ENCODE assay signal across 27 cellular contexts in genomic region chr19:35773020-35773809, GRCh38. TPM values are rescaled to one million over a fixed set of nuclear protein-coding genes. Genes with fewer than 3 reads are reported as not detected.
DNase-seq lines count a peak whose midpoint lies in the region; ATAC-seq and TF ChIP-seq lines count a peak whose summit lies in the region.
"Had no signal": no experiment of that assay in that cellular context is flagged by ENCODE, and none has a peak within 500 bp of the region (broad histone marks: within the 10 kb centered on the region; RNA-seq: fewer than 3 reads in every experiment).

No MANE protein-coding gene starts in this region.

- H3K4me3 ChIP-seq in GM23248 (no peak overlapping the region), epithelial cell of esophagus (ENCODE audit: low read length) (no peak overlapping the region), gastroesophageal sphincter (no peak overlapping the region)
- H3K4me3 ChIP-seq: cardiac muscle cell, dorsolateral prefrontal cortex, hepatocyte, MG63, prostate gland, SJSA1 had no signal

- 72 to 73% methylated on average over 9 of the region's 9 CpGs for WGBS in GM23248 (ENCODE audit: low coverage in 1 of 2, low lambda C conversion rate in 2 of 2, missing lambda C conversion rate in 2 of 2), 2 experiments
- WGBS in gastroesophageal sphincter (ENCODE audit: low coverage in 1 of 2), 2 donors = 39 to 50% methylated on average over 7 to 8 of the region's 9 CpGs

- no peak for TF ChIP-seq EP300 in gastroesophageal sphincter (IDR thresholded peaks at IDR 0.05)

- no peak overlapping the region for H3K27ac ChIP-seq in GM23248
- no peak overlapping the region for H3K27ac ChIP-seq in gastroesophageal sphincter
- H3K27ac ChIP-seq: cardiac muscle cell, dorsolateral prefrontal cortex, hepatocyte, prostate gland, SJSA1 had no signal

- H3K4me1 Mint-ChIP-seq in neural crest cell = peaks cover 39% of the 10 kb centered on the region
- H3K4me1 Mint-ChIP-seq in CD14-positive monocyte = peaks cover 23% of the 10 kb centered on the region

- H3K4me1 ChIP-seq in GM23248 (ENCODE audit: insufficient read depth) = no peaks in the 10 kb centered on the region
- H3K4me1 ChIP-seq in gastroesophageal sphincter = peaks cover 0 to 23% (median 5%) of the 10 kb centered on the region in 3 donors
- H3K4me1 ChIP-seq: prostate gland had no signal

- ATAC-seq in gastroesophageal sphincter = no peak
- ATAC-seq: activated CD8-positive, alpha-beta T cell treated with anti-CD3 and anti-CD28 coated beads, Interleukin-2, amount 10 ng/mL, durations not matched to agents 7 days and 5 days; esophagus mucosa had no signal

- TF ChIP-seq POLR2A in gastroesophageal sphincter (IDR thresholded peaks at IDR 0.05) = no peak

- no peak overlapping the region for H2AFZ ChIP-seq in GM23248
- H2AFZ ChIP-seq: hepatocyte had no signal

- H3K4me3 Mint-ChIP-seq in neural crest cell = peak overlapping the region; percentile 71
- H3K4me3 Mint-ChIP-seq in CD14-positive monocyte = no peak overlapping the region
- H3K4me3 Mint-ChIP-seq: activated B cell treated with CpG ODN at 0.5 μM for 24 hours; activated CD8-positive, alpha-beta T cell treated with anti-CD3 and anti-CD28 coated beads, Interleukin-2, amount 10 ng/mL, durations not matched to agents 7 days and 5 days; memory B cell had no signal

- H3K27me3 Mint-ChIP-seq in neural crest cell (ENCODE audit: low read depth) (peaks cover 9% of the 10 kb centered on the region), CD14-positive monocyte (ENCODE audit: low read depth in 3 of 3) (peaks cover 0 to 5% (median 4%) of the 10 kb centered on the region in 3 donors)
- H3K27me3 Mint-ChIP-seq: activated B cell treated with CpG ODN at 0.5 μM for 24 hours; activated naive CD8-positive, alpha-beta T cell; memory B cell had no signal

- in situ Hi-C loops in GM23248 (cut with MboI) = no loop called here

- DNase-seq in GM23248 (peak; percentile 76), NCI-H2227 treated with DMSO at 0.1 percent for 48 hours (lab: John Stamatoyannopoulos, UW) (peak; percentile 53), epithelial cell of esophagus (ENCODE audit: low read depth) (peak; percentile 80), neural crest cell (ENCODE audit: low read depth, low spot score) (no peak), NOMO-1 (lab: John Stamatoyannopoulos, UW; ENCODE audit: unreplicated experiment in 2 of 2) (no peak), CD14-positive monocyte (ENCODE audit: low spot score) (no peak)
- DNase-seq: activated B cell treated with CpG ODN at 0.5 μM for 24 hours; activated CD8-positive, alpha-beta T cell treated with anti-CD3 and anti-CD28 coated beads, Interleukin-2, amount 10 ng/mL, durations not matched to agents 7 days and 5 days; C1 segment of cervical spinal cord; DND-41; dorsolateral prefrontal cortex; MG63; NCI-H1694 treated with DMSO at 0.1 percent for 48 hours; NCI-H446 treated with DMSO at 0.1 percent for 48 hours; small intestine; stimulated activated CD4-positive, alpha-beta T cell treated with anti-CD3 and anti-CD28 coated beads, Interleukin-4, amount 100 ng/mL, for 24 hours had no signal

- H3K9me3 ChIP-seq in GM23248 (ENCODE audit: low read depth) = no peaks in the 10 kb centered on the region
- H3K9me3 ChIP-seq in gastroesophageal sphincter = no peaks in the 10 kb centered on the region
- H3K9me3 ChIP-seq: MG63, prostate gland, SJSA1 had no signal

- H3K36me3 Mint-ChIP-seq in neural crest cell (ENCODE audit: low read depth) (peaks cover 6% of the 10 kb centered on the region), CD14-positive monocyte (peaks cover 6 to 14% of the 10 kb centered on the region in 2 donors)
- H3K36me3 Mint-ChIP-seq: activated naive CD8-positive, alpha-beta T cell had no signal

- H3K4me2 ChIP-seq in GM23248 (ENCODE audit: unreplicated experiment) = no peak overlapping the region
- H3K4me2 ChIP-seq: hepatocyte had no signal

- H3K9me2 ChIP-seq in GM23248 (ENCODE audit: insufficient read depth) = no peaks in the 10 kb centered on the region

- H3K9me3 Mint-ChIP-seq in neural crest cell (no peaks in the 10 kb centered on the region), CD14-positive monocyte (peaks cover 0 to 2% (median 0%) of the 10 kb centered on the region in 7 donors)
- H3K9me3 Mint-ChIP-seq: activated B cell treated with CpG ODN at 0.5 μM for 24 hours; memory B cell; nephron; T-helper 2 cell treated with Interferon-gamma antibody and Interleukin-4, amounts not matched to agents 5 μg/mL and 100 μg/mL, for 36 hours had no signal

- no peaks in the 10 kb centered on the region for H4K20me1 ChIP-seq in GM23248 (ENCODE audit: insufficient read depth)

- TF ChIP-seq CTCF in epithelial cell of esophagus (IDR thresholded peaks at IDR 0.05; ENCODE audit: insufficient read depth, low read depth, low read length, missing control alignments) (no peak), neural crest cell (conservative IDR thresholded peaks at IDR 0.05) (no peak), gastroesophageal sphincter (IDR thresholded peaks at IDR 0.05) (no peak), CD14-positive monocyte (IDR thresholded peaks at IDR 0.05) (no peak)

- no peaks in the 10 kb centered on the region for H3K79me2 ChIP-seq in GM23248 (ENCODE audit: insufficient read depth)

- no peak overlapping the region for H3K9ac ChIP-seq in GM23248

- intact Hi-C loops in CD14-positive monocyte (cut with micrococcal nuclease) = loop anchor here in 1 of 2 donors (10.0 kb wide), 2 partner anchors 102 to 282 kb away; partner anchors contain the start of genes THAP8 and WDR62

- H3K36me3 ChIP-seq in GM23248 (ENCODE audit: low read depth) (no peaks in the 10 kb centered on the region), gastroesophageal sphincter (peaks cover 0 to 17% of the 10 kb centered on the region in 2 donors)
- H3K36me3 ChIP-seq: cardiac muscle cell, prostate gland had no signal

- H3K27me3 ChIP-seq in GM23248 (replicated peaks; ENCODE audit: insufficient read depth) = no peaks in the 10 kb centered on the region
- no peaks in the 10 kb centered on the region for H3K27me3 ChIP-seq in gastroesophageal sphincter
- H3K27me3 ChIP-seq: cardiac muscle cell, dorsolateral prefrontal cortex, hepatocyte, MG63, SJSA1 had no signal

- H3K27ac Mint-ChIP-seq in neural crest cell (ENCODE audit: unreplicated experiment) = no peak overlapping the region
- H3K27ac Mint-ChIP-seq in CD14-positive monocyte = peak overlapping the region in 1 of 7 donors; percentile 50
- H3K27ac Mint-ChIP-seq: activated B cell treated with CpG ODN at 0.5 μM for 24 hours; activated CD8-positive, alpha-beta T cell treated with anti-CD3 and anti-CD28 coated beads, Interleukin-2, amount 10 ng/mL, durations not matched to agents 7 days and 5 days; activated naive CD8-positive, alpha-beta T cell; memory B cell; nephron; T-helper 2 cell treated with Interferon-gamma antibody and Interleukin-4, amounts not matched to agents 5 μg/mL and 100 μg/mL, for 36 hours had no signal

- peaks cover 12% of the 10 kb centered on the region for H3F3A ChIP-seq in GM23248 (ENCODE audit: insufficient read depth)

RNA-seq across cellular contexts. Expression of gene ARHGAP33, which starts 2.1 kb away (rescaled TPM):
- 2.0 and 24.9 TPM in 2 replicates for total RNA-seq in GM23248 (2014; rRNA removed; shearing (Covaris generic))
- polyA plus RNA-seq in GM23248 (2016; fragmentation: Nextera tagmentation; extraction: Ambion mirVana) = 1.1 and 1.9 TPM in 2 replicates
- total RNA-seq in neural crest cell = 109 and 110 TPM in 2 replicates
- total RNA-seq in gastroesophageal sphincter = 10 to 100 TPM in 1 of 4 donors, 1 to 10 TPM in 3; 3.1 to 22.6 (median 5.5) TPM
- not detected for polyA plus RNA-seq in CD14-positive monocyte

RNA-seq across cellular contexts. Expression of gene PROSER3, which starts 15.2 kb away (rescaled TPM):
- total RNA-seq in GM23248 (2014; rRNA removed; shearing (Covaris generic)) = 2.7 and 7.6 TPM in 2 replicates
- polyA plus RNA-seq in GM23248 (2016; fragmentation: Nextera tagmentation; extraction: Ambion mirVana) (10.9 and 12.6 TPM in 2 replicates), CD14-positive monocyte (1 to 10 TPM; 1.8 to 2.9 TPM)
- total RNA-seq in neural crest cell (63.4 and 64.0 TPM in 2 replicates), gastroesophageal sphincter (10 to 100 TPM; 10.1 to 17.1 (median 13.4) TPM)

RNA-seq across cellular contexts. Expression of gene HSPB6, which starts 16.4 kb away (rescaled TPM):
- total RNA-seq in GM23248 (2014; rRNA removed; shearing (Covaris generic)) = 14.1 and 24.3 TPM in 2 replicates
- polyA plus RNA-seq in GM23248 (2016; fragmentation: Nextera tagmentation; extraction: Ambion mirVana) (220 and 238 TPM in 2 replicates), CD14-positive monocyte (not detected)
- total RNA-seq in neural crest cell (0.37 and 0.64 TPM in 2 replicates), gastroesophageal sphincter (100 to 1,000 TPM in 2 of 4 donors, 10 to 100 TPM in 2; 44.9 to 119 (median 96.6) TPM)
- total RNA-seq: activated B cell treated with CpG ODN at 0.5 μM for 24 hours, SJSA1 had no signal
- polyA plus RNA-seq: keratinocyte had no signal

RNA-seq across cellular contexts. Expression of gene LIN37, which starts 24.8 kb away (rescaled TPM):
- 12.0 and 12.3 TPM in 2 replicates for total RNA-seq in GM23248 (2014; rRNA removed; shearing (Covaris generic))
- polyA plus RNA-seq in GM23248 (2016; fragmentation: Nextera tagmentation; extraction: Ambion mirVana) (9.5 and 9.7 TPM in 2 replicates), CD14-positive monocyte (1 to 10 TPM; 5.6 to 7.2 TPM)
- total RNA-seq in neural crest cell (7.5 and 12.5 TPM in 2 replicates), gastroesophageal sphincter (10 to 100 TPM; 14.4 to 29.4 (median 18.7) TPM)

RNA-seq across cellular contexts. Expression of gene PSENEN, which starts 27.8 kb away (rescaled TPM):
- 15.7 and 21.6 TPM in 2 replicates for total RNA-seq in GM23248 (2014; rRNA removed; shearing (Covaris generic))
- 99.7 and 108 TPM in 2 replicates for polyA plus RNA-seq in GM23248 (2016; fragmentation: Nextera tagmentation; extraction: Ambion mirVana)
- total RNA-seq in neural crest cell = 67.3 and 69.2 TPM in 2 replicates
- total RNA-seq in gastroesophageal sphincter = 10 to 100 TPM; 20.4 to 35.7 (median 29.5) TPM
- 100 to 1,000 TPM; 129 to 149 TPM for polyA plus RNA-seq in CD14-positive monocyte

Comparison
In these comparisons a context has a peak if more than half of its experiments do, and no peak if none do; other contexts are left out.
1. DNase-seq: peak in GM23248 (single experiment), NCI-H2227 treated with DMSO at 0.1 percent for 48 hours (single experiment) and epithelial cell of esophagus (single experiment); none in neural crest cell (single experiment), NOMO-1 (0 of 2) and CD14-positive monocyte (single experiment).